ENCODE assay signal across 9 cellular contexts in the genomic region with DNA sequence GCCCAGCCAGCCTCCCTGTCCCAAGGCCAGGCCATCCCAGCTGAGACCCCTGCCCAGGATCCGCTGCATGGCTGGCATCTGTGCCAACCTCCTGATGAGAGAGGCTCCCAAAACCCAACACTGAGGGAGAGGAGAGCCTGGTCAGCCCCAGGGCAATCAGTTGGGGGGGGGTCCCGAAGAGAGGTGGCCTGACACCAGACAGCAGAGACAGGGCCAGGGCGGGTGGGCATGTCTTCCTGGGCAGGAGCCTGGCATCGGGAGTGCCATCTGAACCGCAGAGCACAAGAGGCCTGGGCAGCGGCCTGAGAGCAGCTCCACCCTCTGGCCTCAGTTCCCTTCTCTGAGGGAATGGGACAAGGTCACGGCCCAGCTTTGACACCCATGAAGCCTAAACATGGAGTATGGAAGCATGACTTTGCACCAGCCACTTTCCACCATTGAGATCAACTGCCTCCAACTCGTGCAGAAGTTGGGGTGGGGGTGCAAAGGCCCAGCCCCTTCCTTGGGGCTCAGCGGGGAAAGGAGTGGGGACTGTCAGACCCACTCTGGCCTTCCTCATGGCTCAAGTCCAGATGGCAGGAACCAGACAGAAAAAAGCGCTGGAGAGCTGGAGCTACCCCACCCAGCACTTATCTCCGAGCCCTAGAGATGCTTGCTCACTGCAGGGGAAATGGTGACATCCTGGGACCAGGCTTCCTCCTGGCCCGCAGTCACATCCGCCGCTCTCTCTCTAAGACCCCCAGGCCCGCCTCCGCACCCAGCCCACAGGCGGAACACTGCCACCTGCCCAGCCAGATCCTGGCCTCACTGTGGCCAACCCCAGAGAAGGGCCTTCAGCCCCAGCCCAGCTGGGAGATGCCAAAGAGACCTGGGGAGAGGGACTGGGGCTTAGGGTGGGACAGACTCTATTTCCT. TPM values are rescaled to one million over a fixed set of nuclear protein-coding genes. Genes with fewer than 3 reads are reported as not detected.
A peak's percentile ranks its signal among the peaks of the same experiment; 100 is the strongest.
DNase-seq lines count a peak whose midpoint lies in the region; ATAC-seq and TF ChIP-seq lines count a peak whose summit lies in the region.
"Had no signal": no experiment of that assay in that cellular context is flagged by ENCODE, and none has a peak within 500 bp of the region (broad histone marks: within the 10 kb centered on the region; RNA-seq: fewer than 3 reads in every experiment).

No MANE protein-coding gene starts in this region.

- H2BK120ac ChIP-seq in mesenchymal stem cell (ENCODE audit: low read depth, low read length), result peak overlapping the region; percentile 80

- no peak for TF ChIP-seq CTCF in endodermal cell (conservative IDR thresholded peaks at IDR 0.05)

- no peaks in the 10 kb centered on the region for H3K36me3 ChIP-seq in CD4-positive, CD25-positive, alpha-beta regulatory T cell (ENCODE audit: control insufficient read depth, insufficient read depth, low read length)
- H3K36me3 ChIP-seq in mesenchymal stem cell (ENCODE audit: control insufficient read depth in 1 of 2, insufficient read depth in 2 of 2, low read depth in 1 of 2, low read length in 2 of 2) (peaks cover 0 to 51% of the 10 kb centered on the region in 2 experiments), endodermal cell (ENCODE audit: control insufficient read depth, insufficient read depth, low read length) (no peaks in the 10 kb centered on the region)

- ATAC-seq in CD4-positive, CD25-positive, alpha-beta regulatory T cell (ENCODE audit: low read depth in 2 of 2), result no peak
- ATAC-seq in GM21723 (IDR thresholded peaks at IDR 0.05; ENCODE audit: unreplicated experiment) (peak; percentile 5), HG03025 (IDR thresholded peaks at IDR 0.05; ENCODE audit: low FRiP score, unreplicated experiment) (no peak)
- no peak for ATAC-seq in activated T-cell treated with anti-CD3 and anti-CD28 coated beads, Interleukin-2, amount 50 U/mL, for 72 hours (replicated peaks in 1 of 2)

- H3K9ac ChIP-seq in mesenchymal stem cell (ENCODE audit: low read length), result no peak overlapping the region
- no peak overlapping the region for H3K9ac ChIP-seq in endodermal cell (ENCODE audit: extremely low read depth, low read length, poor library complexity, severe bottlenecking)

- no peaks in the 10 kb centered on the region for H3K27me3 Mint-ChIP-seq in CD4-positive, CD25-positive, alpha-beta regulatory T cell
- H3K27me3 Mint-ChIP-seq in activated T-cell treated with anti-CD3 and anti-CD28 coated beads, Interleukin-2, amount 50 U/mL, for 72 hours (ENCODE audit: low read depth), result no peaks in the 10 kb centered on the region
- no peaks in the 10 kb centered on the region for H3K27me3 Mint-ChIP-seq in endodermal cell (ENCODE audit: insufficient read depth)

- H3K4me3 Mint-ChIP-seq in CD4-positive, CD25-positive, alpha-beta regulatory T cell, result peak overlapping the region in 2 of 4 donors; percentile 38 to 44
- peak overlapping the region; percentile 8 to 92 for H3K4me3 Mint-ChIP-seq in activated T-cell treated with anti-CD3 and anti-CD28 coated beads, Interleukin-2, amount 50 U/mL, for 72 hours
- H3K4me3 Mint-ChIP-seq in endodermal cell, result no peak overlapping the region
- H3K4me3 Mint-ChIP-seq: brain had no signal

- WGBS in mesenchymal stem cell, result 96% methylated on average over 17 of the region's 17 CpGs
- WGBS in endodermal cell (ENCODE audit: insufficient coverage in 1 of 2, insufficient read length in 1 of 2), 2 experiments, result 93 to 94% methylated on average over 13 to 17 of the region's 17 CpGs

- H3K27ac Mint-ChIP-seq in CD4-positive, CD25-positive, alpha-beta regulatory T cell, result peak overlapping the region in 2 of 3 donors; percentile 9 to 52
- no peak overlapping the region for H3K27ac Mint-ChIP-seq in activated T-cell treated with anti-CD3 and anti-CD28 coated beads, Interleukin-2, amount 50 U/mL, for 72 hours
- no peak overlapping the region for H3K27ac Mint-ChIP-seq in endodermal cell

- DNase-seq in CD4-positive, CD25-positive, alpha-beta regulatory T cell, result peak in 1 of 3 donors; percentile 25
- DNase-seq in activated T-cell treated with anti-CD3 and anti-CD28 coated beads, Interleukin-2, amount 50 U/mL, for 72 hours, result no peak
- no peak for DNase-seq in mesenchymal stem cell
- DNase-seq in hippocampal formation (lab: John Stamatoyannopoulos, UW), result no peak
- DNase-seq in NCI-H2227 (lab: John Stamatoyannopoulos, UW; ENCODE audit: unreplicated experiment), result no peak
- DNase-seq in endodermal cell, result no peak

- peak overlapping the region; percentile 91 to 95 for H3K18ac ChIP-seq in mesenchymal stem cell (ENCODE audit: low read depth in 1 of 2, low read length in 2 of 2)

- H3K4me2 ChIP-seq in mesenchymal stem cell (ENCODE audit: low read length, poor library complexity, severe bottlenecking), result no peak overlapping the region

- H3K14ac ChIP-seq in mesenchymal stem cell (ENCODE audit: low read length in 2 of 2), result peak overlapping the region in 1 of 2 experiments; percentile 53

- H2BK5ac ChIP-seq in mesenchymal stem cell (ENCODE audit: low read depth, low read length, poor library complexity, severe bottlenecking), result peak overlapping the region; percentile 5

- H2AFZ ChIP-seq in mesenchymal stem cell (ENCODE audit: low read depth, low read length), result no peak overlapping the region

- H3K27ac ChIP-seq in CD4-positive, CD25-positive, alpha-beta regulatory T cell (ENCODE audit: insufficient read depth, low read length, poor library complexity, severe bottlenecking), result no peak overlapping the region
- H3K27ac ChIP-seq in mesenchymal stem cell (ENCODE audit: low read length, poor library complexity, severe bottlenecking) (peak overlapping the region; percentile 95), endodermal cell (ENCODE audit: low read depth, low read length) (no peak overlapping the region)

- H3K23ac ChIP-seq in mesenchymal stem cell (ENCODE audit: low read length in 2 of 2), result no peak overlapping the region

- no peaks in the 10 kb centered on the region for H3K9me3 ChIP-seq in CD4-positive, CD25-positive, alpha-beta regulatory T cell (ENCODE audit: control insufficient read depth in 2 of 2, low read length in 2 of 2)
- H3K9me3 ChIP-seq in mesenchymal stem cell (ENCODE audit: control insufficient read depth, low read length), result no peaks in the 10 kb centered on the region
- no peaks in the 10 kb centered on the region for H3K9me3 ChIP-seq in endodermal cell (ENCODE audit: control insufficient read depth, low read length)

- H3K4me3 ChIP-seq in CD4-positive, CD25-positive, alpha-beta regulatory T cell (ENCODE audit: low read depth, low read length), result no peak overlapping the region
- H3K4me3 ChIP-seq in mesenchymal stem cell (ENCODE audit: insufficient read depth in 1 of 2, low read depth in 1 of 2, low read length in 2 of 2), result no peak overlapping the region
- H3K4me3 ChIP-seq in endodermal cell (ENCODE audit: low read length), result no peak overlapping the region

- no peaks in the 10 kb centered on the region for H3K27me3 ChIP-seq in CD4-positive, CD25-positive, alpha-beta regulatory T cell (ENCODE audit: control insufficient read depth, insufficient read depth, low read length)
- H3K27me3 ChIP-seq in mesenchymal stem cell (ENCODE audit: control insufficient read depth in 1 of 2, insufficient read depth in 1 of 2, low read length in 2 of 2), result peaks cover 0 to 15% of the 10 kb centered on the region in 2 experiments
- H3K27me3 ChIP-seq in endodermal cell (ENCODE audit: control insufficient read depth, insufficient read depth, low read length, poor library complexity, severe bottlenecking), result no peaks in the 10 kb centered on the region

- H3K4ac ChIP-seq in mesenchymal stem cell (ENCODE audit: low read depth in 1 of 2, low read length in 2 of 2), result peak overlapping the region; percentile 29 to 68

- peak overlapping the region; percentile 84 for H2BK15ac ChIP-seq in mesenchymal stem cell (ENCODE audit: low read depth, poor library complexity, severe bottlenecking)

- H2BK12ac ChIP-seq in mesenchymal stem cell (ENCODE audit: low read length in 2 of 2), result peak overlapping the region; percentile 82 to 86

- H3K79me1 ChIP-seq in mesenchymal stem cell (replicated peaks; ENCODE audit: low read length, poor library complexity, severe bottlenecking), result peaks cover 37% of the 10 kb centered on the region

- H3K36me3 Mint-ChIP-seq in CD4-positive, CD25-positive, alpha-beta regulatory T cell, result no peaks in the 10 kb centered on the region
- peaks cover 0 to 4% of the 10 kb centered on the region in 2 donors for H3K36me3 Mint-ChIP-seq in activated T-cell treated with anti-CD3 and anti-CD28 coated beads, Interleukin-2, amount 50 U/mL, for 72 hours (ENCODE audit: insufficient read depth in 2 of 2)
- H3K36me3 Mint-ChIP-seq in endodermal cell (ENCODE audit: low read depth), result no peaks in the 10 kb centered on the region
- H3K36me3 Mint-ChIP-seq: brain had no signal

- peaks cover 0 to 26% (median 15%) of the 10 kb centered on the region in 4 donors for H3K4me1 Mint-ChIP-seq in CD4-positive, CD25-positive, alpha-beta regulatory T cell
- H3K4me1 Mint-ChIP-seq in activated T-cell treated with anti-CD3 and anti-CD28 coated beads, Interleukin-2, amount 50 U/mL, for 72 hours (ENCODE audit: low read depth), result peaks cover 33% of the 10 kb centered on the region
- peaks cover 10% of the 10 kb centered on the region for H3K4me1 Mint-ChIP-seq in endodermal cell

- H2AK5ac ChIP-seq in mesenchymal stem cell (ENCODE audit: low read length, severe bottlenecking), result peak overlapping the region; percentile 93

- H4K8ac ChIP-seq in mesenchymal stem cell (ENCODE audit: low read length), result peak overlapping the region; percentile 59

- peaks cover 18% of the 10 kb centered on the region for H3K4me1 ChIP-seq in CD4-positive, CD25-positive, alpha-beta regulatory T cell (ENCODE audit: control insufficient read depth, insufficient read depth, low read length, poor library complexity, severe bottlenecking)
- H3K4me1 ChIP-seq in mesenchymal stem cell (ENCODE audit: control insufficient read depth, insufficient read depth, low read depth, low read length) (peaks cover 61% of the 10 kb centered on the region), endodermal cell (ENCODE audit: control insufficient read depth, insufficient read depth, low read length) (no peaks in the 10 kb centered on the region)

- H3K9me3 Mint-ChIP-seq in CD4-positive, CD25-positive, alpha-beta regulatory T cell, result no peaks in the 10 kb centered on the region
- no peaks in the 10 kb centered on the region for H3K9me3 Mint-ChIP-seq in activated T-cell treated with anti-CD3 and anti-CD28 coated beads, Interleukin-2, amount 50 U/mL, for 72 hours
- no peaks in the 10 kb centered on the region for H3K9me3 Mint-ChIP-seq in endodermal cell
- H3K9me3 Mint-ChIP-seq: brain had no signal

- peak overlapping the region; percentile 64 for H4K91ac ChIP-seq in mesenchymal stem cell (ENCODE audit: low read length)

RNA-seq across cellular contexts. Expression of a gene that starts 9.7 kb away (rescaled TPM):
- total RNA-seq in CD4-positive, CD25-positive, alpha-beta regulatory T cell, result 23.8 TPM
- 1 to 10 TPM; 2.5 to 4.5 (median 3.5) TPM for polyA plus RNA-seq in CD4-positive, CD25-positive, alpha-beta regulatory T cell
- 10 to 100 TPM; 38.7 to 39.0 TPM for total RNA-seq in activated T-cell treated with anti-CD3 and anti-CD28 coated beads, Interleukin-2, amount 50 U/mL, for 72 hours
- 19.9 TPM for polyA plus RNA-seq in mesenchymal stem cell (2013, experiment 1 of 2)
- polyA plus RNA-seq in mesenchymal stem cell (2013, experiment 2 of 2), result 18.4 TPM
- total RNA-seq in endodermal cell, result 10 to 100 TPM; 28.5 to 31.1 TPM
- 6.1 TPM for polyA plus RNA-seq in endodermal cell (2013, experiment 1 of 2)
- polyA plus RNA-seq in endodermal cell (2013, experiment 2 of 2), result 6.0 TPM

RNA-seq across cellular contexts. Expression of a gene that starts 24.1 kb away (rescaled TPM):
- total RNA-seq in CD4-positive, CD25-positive, alpha-beta regulatory T cell, result not detected
- not detected for polyA plus RNA-seq in CD4-positive, CD25-positive, alpha-beta regulatory T cell
- not detected for total RNA-seq in activated T-cell treated with anti-CD3 and anti-CD28 coated beads, Interleukin-2, amount 50 U/mL, for 72 hours
- polyA plus RNA-seq in mesenchymal stem cell (2013, experiment 1 of 2), result 0.03 TPM
- polyA plus RNA-seq in mesenchymal stem cell (2013, experiment 2 of 2), result 0.01 TPM
- total RNA-seq in endodermal cell, result not detected
- polyA plus RNA-seq in endodermal cell (2013, experiment 1 of 2), result not detected
- polyA plus RNA-seq in endodermal cell (2013, experiment 2 of 2), result 0.29 TPM

RNA-seq across cellular contexts. Expression of a gene that starts 38.6 kb away (rescaled TPM):
- 34.3 TPM for total RNA-seq in CD4-positive, CD25-positive, alpha-beta regulatory T cell
- polyA plus RNA-seq in CD4-positive, CD25-positive, alpha-beta regulatory T cell, result 1 to 10 TPM; 3.1 to 9.0 (median 6.4) TPM
- total RNA-seq in activated T-cell treated with anti-CD3 and anti-CD28 coated beads, Interleukin-2, amount 50 U/mL, for 72 hours, result 10 to 100 TPM; 21.5 to 22.8 TPM
- polyA plus RNA-seq in mesenchymal stem cell (2013, experiment 1 of 2), result 7.8 TPM
- 6.8 TPM for polyA plus RNA-seq in mesenchymal stem cell (2013, experiment 2 of 2)
- 10 to 100 TPM; 45.4 to 46.5 TPM for total RNA-seq in endodermal cell
- polyA plus RNA-seq in endodermal cell (2013, experiment 1 of 2), result 41.5 TPM
- polyA plus RNA-seq in endodermal cell (2013, experiment 2 of 2), result 38.4 TPM

RNA-seq across cellular contexts. Expression of a gene that starts 46.0 kb away (rescaled TPM):
- total RNA-seq in CD4-positive, CD25-positive, alpha-beta regulatory T cell, result not detected
- polyA plus RNA-seq in CD4-positive, CD25-positive, alpha-beta regulatory T cell, result not detected
- under 1 TPM in 1 of 2 donors, not detected in 1; 0.44 TPM for total RNA-seq in activated T-cell treated with anti-CD3 and anti-CD28 coated beads, Interleukin-2, amount 50 U/mL, for 72 hours
- 313 TPM for polyA plus RNA-seq in mesenchymal stem cell (2013, experiment 1 of 2)
- polyA plus RNA-seq in mesenchymal stem cell (2013, experiment 2 of 2), result 315 TPM
- total RNA-seq in endodermal cell, result 1 to 10 TPM; 2.0 to 3.4 TPM
- polyA plus RNA-seq in endodermal cell (2013, experiment 1 of 2), result 3.3 TPM
- 2.3 TPM for polyA plus RNA-seq in endodermal cell (2013, experiment 2 of 2)

RNA-seq across cellular contexts. Expression of a gene that starts 48.3 kb away (rescaled TPM):
- not detected for total RNA-seq in CD4-positive, CD25-positive, alpha-beta regulatory T cell
- under 1 TPM in 1 of 4 donors, not detected in 3; 0.52 TPM for polyA plus RNA-seq in CD4-positive, CD25-positive, alpha-beta regulatory T cell
- 1 to 10 TPM; 1.1 to 1.5 TPM for total RNA-seq in activated T-cell treated with anti-CD3 and anti-CD28 coated beads, Interleukin-2, amount 50 U/mL, for 72 hours
- polyA plus RNA-seq in mesenchymal stem cell (2013, experiment 1 of 2), result 13.5 TPM
- polyA plus RNA-seq in mesenchymal stem cell (2013, experiment 2 of 2), result 14.0 TPM
- total RNA-seq in endodermal cell, result 1 to 10 TPM; 3.2 to 4.8 TPM
- 0.50 TPM for polyA plus RNA-seq in endodermal cell (2013, experiment 1 of 2)
- 2.2 TPM for polyA plus RNA-seq in endodermal cell (2013, experiment 2 of 2)

Comparison
In these comparisons a context has a peak if more than half of its experiments do, and no peak if none do; other contexts are left out.
1. H3K27ac Mint-ChIP-seq: peak in CD4-positive, CD25-positive, alpha-beta regulatory T cell (2 of 3); none in activated T-cell treated with anti-CD3 and anti-CD28 coated beads, Interleukin-2, amount 50 U/mL, for 72 hours (single experiment) and endodermal cell (single experiment).